10 cellular contexts compared by ENCODE assay signal in the genomic region with DNA sequence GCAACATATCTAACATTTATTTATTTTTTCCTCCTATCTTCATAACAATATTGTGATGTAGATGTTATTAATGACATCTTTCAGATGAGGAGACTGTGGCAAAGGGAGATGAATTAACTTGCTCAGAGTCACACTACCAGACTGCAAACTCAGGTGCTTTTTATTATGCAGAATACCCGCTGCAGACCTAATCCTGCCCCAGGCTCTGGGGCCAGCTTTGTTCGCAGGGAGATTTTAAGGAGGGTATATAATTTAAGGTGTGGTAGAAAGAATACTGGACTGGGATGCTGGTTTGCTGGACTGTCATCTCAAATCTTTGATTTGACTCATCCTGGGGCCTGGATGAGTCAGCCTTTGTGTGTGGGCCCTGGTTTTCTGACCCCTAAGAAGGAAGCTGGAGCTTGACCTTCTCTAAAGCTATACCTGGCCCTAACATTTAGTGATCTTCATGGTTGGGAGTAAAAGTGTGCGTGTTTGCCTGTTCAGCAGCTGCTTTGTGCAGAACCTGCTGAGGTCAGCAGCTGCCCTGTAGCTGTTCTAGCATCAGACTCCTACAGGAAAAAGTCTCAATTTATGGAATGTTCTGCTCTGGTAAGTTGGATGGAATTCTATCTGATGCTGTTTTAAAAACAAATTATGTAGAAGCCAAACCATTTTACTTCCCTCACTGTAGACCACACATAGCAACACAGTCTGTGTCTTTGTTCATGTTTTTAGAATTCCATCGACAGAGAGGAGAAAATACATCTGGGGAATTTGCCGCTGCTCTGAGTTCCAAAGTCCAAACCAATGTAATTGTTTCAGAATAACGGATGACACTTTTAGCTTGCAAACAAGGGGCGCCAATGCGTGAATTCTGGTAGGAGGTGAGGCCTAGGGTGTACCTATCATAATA. TPM values are rescaled to one million over a fixed set of nuclear protein-coding genes. Genes with fewer than 3 reads are reported as not detected.
DNase-seq lines count a peak whose midpoint lies in the region; ATAC-seq, FAIRE-seq and TF ChIP-seq lines count a peak whose summit lies in the region.
"Had no signal": no experiment of that assay in that cellular context is flagged by ENCODE, and none has a peak within 500 bp of the region (broad histone marks: within the 10 kb centered on the region; RNA-seq: fewer than 3 reads in every experiment).

No MANE protein-coding gene starts in this region.

- peaks cover 17% of the 10 kb centered on the region for H3K4me1 ChIP-seq in vagina

- TF ChIP-seq POLR2A in H54 (IDR thresholded peaks at IDR 0.05; ENCODE audit: low read depth, low read length) (no peak), vagina (IDR thresholded peaks at IDR 0.05) (no peak)

- H3K4me3 ChIP-seq in vagina, result no peak overlapping the region

- DNase-seq in H54 (ENCODE audit: insufficient read length, low spot score), result peak; percentile 44
- DNase-seq in M059J (ENCODE audit: low read depth), result peak; percentile 52
- DNase-seq in activated T-cell treated with anti-CD3 and anti-CD28 coated beads, Interleukin-2, amount 50 U/mL, for 1 hour, result no peak
- no peak for DNase-seq in left cardiac atrium
- no peak for DNase-seq in AML-193 (lab: John Stamatoyannopoulos, UW)
- no peak for DNase-seq in vagina (ENCODE audit: extremely low spot score in 2 of 2)
- DNase-seq: amniotic stem cell, naive B cell had no signal

- FAIRE-seq in H54 (lab: Jason Lieb, UNC), result no peak

- H3K4me1 Mint-ChIP-seq in nephron, result peaks cover 41% of the 10 kb centered on the region

- H3K27ac Mint-ChIP-seq in nephron, result peak overlapping the region; percentile 83 to 87 (median 86)
- H3K27ac Mint-ChIP-seq: naive B cell had no signal

- intact Hi-C loops in left cardiac atrium (cut with DNase I), result no loop called here
- intact Hi-C loops in vagina (cut with DNase I), result no loop called here

- ATAC-seq in GM18499 (IDR thresholded peaks at IDR 0.05; ENCODE audit: insufficient read depth, unreplicated experiment), result peak; percentile 57
- no peak for ATAC-seq in left cardiac atrium

- H3K4me3 Mint-ChIP-seq in nephron, result peak overlapping the region in 2 of 3 experiments; percentile 25 to 46
- H3K4me3 Mint-ChIP-seq: naive B cell had no signal

- H3K9me3 Mint-ChIP-seq in nephron, result no peaks in the 10 kb centered on the region
- H3K9me3 Mint-ChIP-seq: naive B cell had no signal

- no peak for TF ChIP-seq CTCF in nephron (IDR thresholded peaks at IDR 0.05; ENCODE audit: unreplicated experiment in 3 of 3)
- no peak for TF ChIP-seq CTCF in vagina (IDR thresholded peaks at IDR 0.05)

- H3K36me3 ChIP-seq in vagina, result no peaks in the 10 kb centered on the region

- no peaks in the 10 kb centered on the region for H3K9me3 ChIP-seq in vagina

- peaks cover 4% of the 10 kb centered on the region for H3K27me3 Mint-ChIP-seq in nephron (ENCODE audit: low read depth)
- H3K27me3 Mint-ChIP-seq: naive B cell had no signal

- no peaks in the 10 kb centered on the region for H3K36me3 Mint-ChIP-seq in nephron (ENCODE audit: low read depth)
- H3K36me3 Mint-ChIP-seq: naive B cell had no signal

- no peak overlapping the region for H3K27ac ChIP-seq in vagina

- H3K27me3 ChIP-seq in vagina, result no peaks in the 10 kb centered on the region

RNA-seq across cellular contexts. Expression of a gene that starts 4.5 kb away (rescaled TPM):
- total RNA-seq in M059J (2014; rRNA removed; shearing (Covaris generic)), result 4.5 and 4.9 TPM in 2 replicates
- 1 to 10 TPM; 5.9 to 8.1 TPM for total RNA-seq in left cardiac atrium
- 10.8 TPM for total RNA-seq in vagina

Comparison
In these comparisons a context has a peak if more than half of its experiments do, and no peak if none do; other contexts are left out.
1. DNase-seq: peak in H54 (single experiment) and M059J (single experiment); none in activated T-cell treated with anti-CD3 and anti-CD28 coated beads, Interleukin-2, amount 50 U/mL, for 1 hour (single experiment), left cardiac atrium (single experiment), AML-193 (0 of 2) and vagina (0 of 2).